ENCODE assay signal across 8 cellular contexts in the genomic region with DNA sequence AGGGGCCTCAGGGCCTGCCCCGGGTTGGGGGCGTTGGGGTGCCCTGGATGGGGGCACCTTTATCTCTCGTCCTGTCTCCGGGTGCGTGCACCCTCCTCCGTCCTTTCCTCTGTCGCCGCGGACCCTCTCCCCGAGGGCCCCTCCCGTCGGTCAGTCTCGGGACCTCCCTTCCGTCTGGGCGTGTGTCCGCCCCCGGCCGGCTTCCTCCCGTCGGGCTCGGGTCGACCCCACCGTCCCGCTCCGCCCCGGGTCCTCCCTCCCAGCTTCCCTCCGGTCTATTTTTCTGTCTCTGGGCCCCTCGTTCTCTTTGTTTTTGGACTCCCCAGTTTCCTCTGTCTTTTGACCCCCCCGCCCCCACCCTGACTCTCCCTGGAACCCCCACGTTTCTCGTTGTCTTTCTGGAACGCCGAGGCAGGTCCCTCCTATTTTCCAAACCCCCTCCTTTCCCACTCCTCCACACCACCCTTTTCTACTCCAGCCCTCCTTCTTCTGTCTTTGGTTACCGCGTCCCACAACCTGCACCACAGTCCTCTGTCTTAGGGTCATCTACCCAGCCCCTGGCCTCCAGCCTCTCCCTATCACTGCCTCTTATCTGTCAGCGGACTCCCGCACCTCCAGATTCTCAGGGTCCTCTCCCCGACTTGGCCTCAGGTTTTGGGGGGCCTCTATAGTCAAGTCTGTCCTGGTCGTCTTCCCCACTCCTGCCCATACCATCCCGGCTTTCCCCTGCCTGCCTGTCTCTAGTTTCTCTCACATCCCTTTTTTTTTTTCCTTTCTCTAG. TPM values are rescaled to one million over a fixed set of nuclear protein-coding genes. Genes with fewer than 3 reads are reported as not detected.
A peak's percentile ranks its signal among the peaks of the same experiment; 100 is the strongest.
DNase-seq lines count a peak whose midpoint lies in the region; ATAC-seq and TF ChIP-seq lines count a peak whose summit lies in the region.

No MANE protein-coding gene starts in this region.

- peaks cover 53% of the 10 kb centered on the region for H3K36me3 ChIP-seq in neutrophil

- DNase-seq in AG20443 (ENCODE audit: low spot score) (peak; percentile 31), fibroblast of mammary gland (ENCODE audit: low read depth) (no peak), DMS79 (lab: John Stamatoyannopoulos, UW) (no peak), A172 (ENCODE audit: low spot score) (no peak), HPDE6-E6E7 (ENCODE audit: extremely low spot score) (no peak)

- peaks cover 58 to 61% of the 10 kb centered on the region in 2 experiments for H3K4me1 ChIP-seq in neutrophil (ENCODE audit: control insufficient read depth in 1 of 2, insufficient read depth in 1 of 2, low read depth in 1 of 2, low read length in 1 of 2)

- peak overlapping the region; percentile 96 for H3K27ac ChIP-seq in neutrophil

- ATAC-seq in GM19455 (IDR thresholded peaks at IDR 0.05; ENCODE audit: unreplicated experiment) = peak; percentile 11

- H3K4me3 ChIP-seq in WI38 (ENCODE audit: low read depth, low read length) (peak overlapping the region; percentile 87), fibroblast of mammary gland (ENCODE audit: control insufficient read depth, low read depth, low read length) (peak overlapping the region; percentile 80), neutrophil (ENCODE audit: low read depth in 1 of 2, low read length in 1 of 2) (peak overlapping the region; percentile 91 to 96)

- no peaks in the 10 kb centered on the region for H3K9me3 ChIP-seq in neutrophil

- TF ChIP-seq CTCF in WI38 (IDR thresholded peaks at IDR 0.05; ENCODE audit: low read depth, low read length) (no peak), fibroblast of mammary gland (conservative IDR thresholded peaks at IDR 0.05; ENCODE audit: control insufficient read depth, insufficient read depth, low read depth, low read length) (no peak), neutrophil (IDR thresholded peaks at IDR 0.05) (no peak)

- H3K27me3 ChIP-seq in neutrophil = no peaks in the 10 kb centered on the region

RNA-seq across cellular contexts. Expression of gene EGLN2, which starts 0.8 kb away (rescaled TPM):
- total RNA-seq in A172 (2014; rRNA removed; shearing (Covaris generic)) = 80.0 and 123 TPM in 2 replicates

RNA-seq across cellular contexts. Expression of gene RAB4B, which starts 21.7 kb away (rescaled TPM):
- total RNA-seq in A172 (2014; rRNA removed; shearing (Covaris generic)) = 10.3 and 19.9 TPM in 2 replicates

RNA-seq across cellular contexts. Expression of gene MIA, which starts 24.4 kb away (rescaled TPM):
- not detected in 2 replicates for total RNA-seq in A172 (2014; rRNA removed; shearing (Covaris generic))

RNA-seq across cellular contexts. Expression of gene SNRPA, which starts 48.7 kb away (rescaled TPM):
- 64.7 and 87.9 TPM in 2 replicates for total RNA-seq in A172 (2014; rRNA removed; shearing (Covaris generic))

RNA-seq across cellular contexts. Expression of gene ACTMAP, which starts 49.5 kb away (rescaled TPM):
- total RNA-seq in A172 (2014; rRNA removed; shearing (Covaris generic)) = 0.62 and 1.7 TPM in 2 replicates
